22 cellular contexts compared by ENCODE assay signal in the genomic region with DNA sequence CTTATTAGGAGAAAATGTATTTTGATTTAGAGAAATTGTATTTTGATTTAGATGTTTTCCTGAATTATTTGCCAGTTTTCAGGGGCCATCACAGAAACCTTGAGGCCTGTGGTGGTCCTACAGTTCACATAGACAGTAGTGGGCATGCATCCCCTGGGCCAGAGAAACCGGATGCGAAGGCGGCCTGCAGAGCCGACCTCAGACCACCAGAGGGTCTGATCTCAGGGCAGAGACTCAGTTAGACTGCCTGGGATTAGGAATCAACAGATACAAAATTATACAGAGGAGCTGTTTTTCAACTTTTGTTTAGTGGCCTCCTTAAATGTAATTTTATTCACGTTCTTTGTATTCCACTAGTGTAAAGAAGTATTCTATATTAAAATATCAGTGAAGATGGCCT.
"Had no signal": no experiment of that assay in that cellular context is flagged by ENCODE, and none has a peak within 500 bp of the region (broad histone marks: within the 10 kb centered on the region; RNA-seq: fewer than 3 reads in every experiment).

No MANE protein-coding gene starts in this region.

- DNase-seq: activated B cell treated with CpG ODN at 0.5 μM for 24 hours; activated CD4-positive, alpha-beta T cell treated with anti-CD3 and anti-CD28 coated beads for 36 hours; activated CD4-positive, alpha-beta T cell treated with anti-CD3 and anti-CD28 coated beads, Interleukin-2, amount 50 U/mL, for 48 hours; activated CD8-positive, alpha-beta memory T cell treated with anti-CD3 and anti-CD28 coated beads, Interleukin-2, amount 50 U/mL, for 48 hours; activated naive CD4-positive, alpha-beta T cell treated with anti-CD3 and anti-CD28 coated beads, Interleukin-2, amount 50 U/mL, for 16 hours; activated naive CD8-positive, alpha-beta T cell treated with anti-CD3 and anti-CD28 coated beads, Interleukin-2, amount 50 U/mL, for 24 hours; activated T-cell treated with anti-CD3 and anti-CD28 coated beads, Interleukin-2, amount 50 U/mL, for 48 hours; cerebellar nuclear complex; erythroblast; foreskin fibroblast; heart right ventricle; left colon; lower lobe of right lung; naive B cell; retina; stimulated activated CD4-positive, alpha-beta T cell treated with anti-CD3 and anti-CD28 coated beads, Interleukin-4, amount 100 ng/mL, for 1 hour; stimulated activated naive CD4-positive, alpha-beta T cell; T1000; upper lobe of left lung had no signal

- H3K9me3 ChIP-seq: thoracic aorta, upper lobe of left lung had no signal

- H3K4me3 Mint-ChIP-seq: activated B cell treated with CpG ODN at 0.5 μM for 24 hours; activated CD4-positive, alpha-beta T cell treated with anti-CD3 and anti-CD28 coated beads for 36 hours; activated naive CD8-positive, alpha-beta T cell treated with anti-CD3 and anti-CD28 coated beads, Interleukin-2, amount 50 U/mL, for 24 hours; naive B cell; neural crest cell; T-helper 1 cell treated with Interleukin-12 subunit alpha and Interleukin-12 subunit beta and Interleukin-4 antibody, amounts not matched to agents 30 μg/mL and 1 μg/mL, for 36 hours had no signal

- H3K4me1 Mint-ChIP-seq: activated B cell treated with CpG ODN at 0.5 μM for 24 hours; activated CD4-positive, alpha-beta T cell treated with anti-CD3 and anti-CD28 coated beads for 36 hours; activated naive CD8-positive, alpha-beta T cell treated with anti-CD3 and anti-CD28 coated beads, Interleukin-2, amount 50 U/mL, for 24 hours; naive B cell had no signal

- H3K36me3 ChIP-seq: heart right ventricle, lower lobe of right lung, thoracic aorta, upper lobe of left lung had no signal

- H3K9me3 Mint-ChIP-seq: neural crest cell; T-helper 1 cell treated with Interleukin-12 subunit alpha and Interleukin-12 subunit beta and Interleukin-4 antibody, amounts not matched to agents 30 μg/mL and 1 μg/mL, for 36 hours had no signal

- H3K27ac Mint-ChIP-seq: activated B cell treated with CpG ODN at 0.5 μM for 24 hours; activated CD4-positive, alpha-beta T cell treated with anti-CD3 and anti-CD28 coated beads for 36 hours; activated naive CD8-positive, alpha-beta T cell treated with anti-CD3 and anti-CD28 coated beads, Interleukin-2, amount 50 U/mL, for 24 hours; naive B cell; T-helper 1 cell treated with Interleukin-12 subunit alpha and Interleukin-12 subunit beta and Interleukin-4 antibody, amounts not matched to agents 30 μg/mL and 1 μg/mL, for 36 hours had no signal

- H3K27ac ChIP-seq: heart right ventricle, lower lobe of right lung, thoracic aorta, upper lobe of left lung had no signal

- H3K4me1 ChIP-seq: heart right ventricle, lower lobe of right lung had no signal

- H3K36me3 Mint-ChIP-seq: naive B cell had no signal

- H3K27me3 ChIP-seq: upper lobe of left lung had no signal

- H3K4me3 ChIP-seq: heart right ventricle, lower lobe of right lung, thoracic aorta, upper lobe of left lung had no signal
